17 cellular contexts compared by ENCODE assay signal in the genomic region with DNA sequence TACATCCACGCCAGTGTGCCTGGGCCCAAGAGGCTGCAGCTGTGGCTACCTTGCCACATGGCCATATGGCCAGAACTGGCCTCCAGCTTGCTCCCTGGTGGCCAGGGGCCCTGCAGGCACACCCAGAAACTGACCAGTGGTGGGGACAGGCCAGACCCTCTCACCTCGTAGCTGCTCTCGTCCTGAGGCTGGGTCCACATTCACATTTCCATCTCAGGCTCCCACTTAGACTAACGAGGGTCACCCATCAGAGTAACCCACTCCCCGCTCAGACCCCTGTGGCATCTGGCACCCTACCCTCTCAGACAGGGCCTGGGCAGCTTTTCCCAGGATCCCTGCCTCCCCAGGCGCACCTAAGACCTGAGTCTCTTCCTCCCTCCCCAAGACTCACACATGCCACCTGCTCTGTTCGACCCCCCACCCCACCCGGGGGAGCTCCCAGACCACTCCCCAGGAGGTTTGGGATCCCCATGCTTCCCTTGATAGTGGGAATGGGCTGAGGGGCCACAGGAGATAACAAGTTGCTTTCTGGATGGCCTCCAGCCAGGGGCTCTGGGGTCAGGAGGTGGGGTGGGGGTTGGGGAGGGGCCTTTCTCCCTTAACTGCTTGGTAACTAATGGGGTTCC. TPM values are rescaled to one million over a fixed set of nuclear protein-coding genes. Genes with fewer than 3 reads are reported as not detected.
DNase-seq lines count a peak whose midpoint lies in the region; FAIRE-seq and TF ChIP-seq lines count a peak whose summit lies in the region.
"Had no signal": no experiment of that assay in that cellular context is flagged by ENCODE, and none has a peak within 500 bp of the region (broad histone marks: within the 10 kb centered on the region; RNA-seq: fewer than 3 reads in every experiment).

No MANE protein-coding gene starts in this region.

- no peak overlapping the region for H3K56ac ChIP-seq in H1 (replicated peaks; ENCODE audit: insufficient read length, low read depth, low read length)

- no peaks in the 10 kb centered on the region for H3K79me2 ChIP-seq in H1 (ENCODE audit: control insufficient read depth in 1 of 2, insufficient read depth in 2 of 2, low read length in 2 of 2)

- 90% methylated on average over 8 of the region's 8 CpGs; no CpG with 5 or more reads in 1 of the 2 experiments for WGBS in H1 (ENCODE audit: extremely low coverage in 1 of 2, insufficient coverage in 1 of 2, insufficient read length in 1 of 2, insufficient replicate concordance in 2 of 2, low coverage in 1 of 2, low lambda C conversion rate in 2 of 2, missing lambda C conversion rate in 1 of 2), 2 experiments
- 87 to 90% (median 89%) methylated on average over 8 of the region's 8 CpGs for WGBS in ovary, 3 donors

- H3K36me3 ChIP-seq in H1 (ENCODE audit: control insufficient read depth in 2 of 4, insufficient read depth in 4 of 4, low read length in 3 of 4), result no peaks in the 10 kb centered on the region
- H3K36me3 ChIP-seq in ovary, result no peaks in the 10 kb centered on the region
- H3K36me3 ChIP-seq: BLaER1 had no signal

- peak overlapping the region; percentile 66 for H2BK15ac ChIP-seq in H1 (ENCODE audit: low read length)

- no peak overlapping the region for H4K5ac ChIP-seq in H1 (ENCODE audit: insufficient read length, low read depth, low read length)

- intact Hi-C loops in ovary (cut with DNase I), result no loop called here

- no peak overlapping the region for H4K8ac ChIP-seq in H1 (ENCODE audit: extremely low read depth, insufficient read depth, low read length)

- H3K79me1 ChIP-seq in H1 (ENCODE audit: low read depth, low read length), result no peaks in the 10 kb centered on the region

- TF ChIP-seq EP300 in H1 (IDR thresholded peaks at IDR 0.05; ENCODE audit: borderline replicate concordance in 1 of 2, low read depth in 2 of 2, low read length in 2 of 2), result no peak
- no peak for TF ChIP-seq EP300 in ovary (IDR thresholded peaks at IDR 0.05)

- H2BK120ac ChIP-seq in H1 (replicated peaks; ENCODE audit: low read depth, low read length), result no peak overlapping the region

- H3K4me1 ChIP-seq in H1 (replicated peaks in 1 of 4; ENCODE audit: control insufficient read depth in 3 of 4, insufficient read depth in 4 of 4, low read length in 3 of 4), result peaks cover 0 to 6% (median 6%) of the 10 kb centered on the region in 4 experiments; a peak in 5 of 7 replicates
- H3K4me1 ChIP-seq in ovary (ENCODE audit: insufficient read depth), result no peaks in the 10 kb centered on the region

- no peak for FAIRE-seq in H1 (lab: Jason Lieb, UNC)
- FAIRE-seq: GM18507, islet of Langerhans had no signal

- no peak overlapping the region for H2BK5ac ChIP-seq in H1 (ENCODE audit: low read depth, low read length)

- H3K4me2 ChIP-seq in H1 (ENCODE audit: insufficient read depth in 1 of 2, low read depth in 2 of 2, low read length in 2 of 2), result no peak overlapping the region
- H3K4me2 ChIP-seq: BLaER1, PC-9 had no signal

- H3K23ac ChIP-seq in H1 (ENCODE audit: insufficient read length), result no peak overlapping the region

- TF ChIP-seq POLR2A in H1 (IDR thresholded peaks at IDR 0.05; ENCODE audit: control extremely low read depth in 1 of 2, low read depth in 2 of 2, low read length in 2 of 2), result no peak
- TF ChIP-seq POLR2A in ovary (IDR thresholded peaks at IDR 0.05), result no peak

- no peak overlapping the region for H2AFZ ChIP-seq in H1 (ENCODE audit: low read length)
- H2AFZ ChIP-seq: PC-9 had no signal

- peak overlapping the region; percentile 75; the same call in 1 of the 2 replicates for H2AK5ac ChIP-seq in H1 (ENCODE audit: low read depth, low read length)

- no peak overlapping the region for H3K9ac ChIP-seq in H1 (replicated peaks in 1 of 4; ENCODE audit: extremely low read depth in 1 of 4, low read depth in 3 of 4, low read length in 3 of 4)
- H3K9ac ChIP-seq: BLaER1 had no signal

- 0 out of 4 replicates have a peak, but pooled peaks of 1 of the 3 experiments have one; percentile 3 for TF ChIP-seq CTCF in H1 (IDR thresholded peaks at IDR 0.05; ENCODE audit: control extremely low read depth in 1 of 3, insufficient read depth in 1 of 3, low read depth in 1 of 3, low read length in 3 of 3)
- no peak for TF ChIP-seq CTCF in ovary (IDR thresholded peaks at IDR 0.05)

- peak overlapping the region; percentile 40; the same call in 1 of the 2 replicates for H2BK20ac ChIP-seq in H1 (ENCODE audit: low read length)

- POLR2A ChIA-PET in H1 (lab: Charles Lee; ENCODE audit: partially characterized antibody), result no interaction called here

- H3K18ac ChIP-seq in H1 (ENCODE audit: extremely low read depth, low read length), result peak overlapping the region; percentile 51; the same call in 1 of the 2 replicates

- H3K23me2 ChIP-seq in H1 (ENCODE audit: low read depth, low read length), result no peaks in the 10 kb centered on the region

- CTCF ChIA-PET in H1 (lab: Charles Lee; ENCODE audit: partially characterized antibody), result interaction anchor here (3.2 to 29.9 kb wide), 2 partner anchors 21 to 94 kb away, joined by 13 to 723 read pairs; no protein-coding TSS in a partner anchor

- H3K27ac ChIP-seq in H1 (ENCODE audit: low read depth, low read length), result no peak overlapping the region
- H3K27ac ChIP-seq in ovary, result no peak overlapping the region
- H3K27ac ChIP-seq: BLaER1, body of pancreas, PC-9 had no signal

- H3K14ac ChIP-seq in H1 (ENCODE audit: insufficient read length), result no peak overlapping the region

- H4K91ac ChIP-seq in H1 (replicated peaks; ENCODE audit: insufficient read length, low read length), result no peak overlapping the region

- H3K4me3 ChIP-seq in H1 (ENCODE audit: extremely low read depth in 1 of 4, insufficient read depth in 2 of 4, low read depth in 3 of 4, low read length in 4 of 4) (no peak overlapping the region), ovary (no peak overlapping the region)
- H3K4me3 ChIP-seq: BLaER1, body of pancreas, PC-9 had no signal

- 0 out of 2 replicates have a peak overlapping the region, but pooled peaks have one; percentile 3 for H2BK12ac ChIP-seq in H1 (ENCODE audit: low read depth, low read length)

- no peak for TF ChIP-seq RAD21 in H1 (IDR thresholded peaks at IDR 0.05 in 1 of 2, conservative IDR thresholded peaks at IDR 0.05 in 1 of 2; ENCODE audit: low read depth in 2 of 2, low read length in 2 of 2)

- H3K9me3 ChIP-seq in H1 (ENCODE audit: insufficient read depth in 2 of 2, low read depth in 1 of 2, low read length in 1 of 2) (no peaks in the 10 kb centered on the region), ovary (no peaks in the 10 kb centered on the region)
- H3K9me3 ChIP-seq: BLaER1, body of pancreas had no signal

- DNase-seq in Daoy (ENCODE audit: low read depth), result peak; percentile 4
- peak; percentile 11 for DNase-seq in H4 (ENCODE audit: low spot score)
- peak in 1 of 2 experiments; percentile 58 for DNase-seq in H1 (ENCODE audit: low read depth in 1 of 2, low spot score in 2 of 2)
- peak in 3 of 5 donors; percentile 18 to 34 (median 23) for DNase-seq in ovary
- DNase-seq in NCI-H1436 treated with DMSO at 0.1 percent for 48 hours (lab: John Stamatoyannopoulos, UW), result no peak
- DNase-seq in epidermal melanocyte (ENCODE audit: insufficient read length, low spot score), result no peak
- DNase-seq in NCI-H226, result no peak
- DNase-seq: activated CD4-positive, alpha-beta T cell treated with anti-CD3 and anti-CD28 coated beads for 1 hour; activated effector memory CD4-positive, alpha-beta T cell treated with anti-CD3 and anti-CD28 coated beads, Interleukin-2, amount 50 U/mL, for 16 hours; effector CD4-positive, alpha-beta T cell; foreskin melanocyte; NCI-H1105; PC-9 had no signal

- H3K27me3 ChIP-seq in H1 (replicated peaks in 1 of 4; ENCODE audit: control insufficient read depth in 3 of 4, extremely low read depth in 1 of 4, insufficient read depth in 3 of 4, low read length in 3 of 4) (no peaks in the 10 kb centered on the region; a peak in 1 of 7 replicates), ovary (no peaks in the 10 kb centered on the region)
- H3K27me3 ChIP-seq: body of pancreas had no signal

- H3K4ac ChIP-seq in H1 (replicated peaks; ENCODE audit: insufficient read length, low read depth, low read length), result no peak overlapping the region

- no peaks in the 10 kb centered on the region for H4K20me1 ChIP-seq in H1 (replicated peaks in 1 of 2; ENCODE audit: control insufficient read depth in 1 of 2, insufficient read depth in 2 of 2, low read length in 2 of 2)
- H4K20me1 ChIP-seq: BLaER1 had no signal

TF ChIP-seq in H1, 55 proteins besides CTCF, POLR2A, EP300 and RAD21 (continues in another document):
- TF ChIP-seq CBX5 (IDR thresholded peaks at IDR 0.05; ENCODE audit: low read depth, low read length), result no peak

RNA-seq across cellular contexts. Expression of a gene that starts 21.3 kb away (rescaled TPM):
- 306 and 832 TPM in 2 replicates for total RNA-seq in Daoy (2014; rRNA removed; shearing (Covaris generic))
- not detected in 2 replicates for total RNA-seq in H4 (2014; rRNA removed; shearing (Covaris generic))
- 1,303 and 1,497 TPM in 2 replicates for total RNA-seq in H1 (2021; fragmentation: NEBNext Ultra II Directional; extraction: Animal tissue kit (Norgen Biotek cat#: 25700))
- polyA plus RNA-seq in H1 (2011; rRNA removed) (under 0.01 and 145 TPM in 2 replicates), ovary (not detected)
- polyA plus RNA-seq in H1 (2011; cell fraction: cytosol; rRNA removed), result under 0.01 TPM
- under 0.01 TPM for polyA plus RNA-seq in H1 (2011; cell fraction: nucleus; rRNA removed)
- 20.3 to 94.3 TPM in 2 of 4 replicates, not detected in the others for polyA plus RNA-seq in H1 (2012, experiment 1 of 2)
- not detected for polyA plus RNA-seq in H1 (2012, experiment 2 of 2)
- not detected for polyA plus RNA-seq in H1 (2013, experiment 1 of 2)
- not detected for polyA plus RNA-seq in H1 (2013, experiment 2 of 2)
- polyA minus RNA-seq in H1 (2011; rRNA and poly(A)+ RNA removed), result 10,411 and 22,262 TPM in 2 replicates
- polyA minus RNA-seq in H1 (2011; cell fraction: cytosol; rRNA and poly(A)+ RNA removed), result 59,319 TPM
- 43,973 TPM for polyA minus RNA-seq in H1 (2011; cell fraction: nucleus; rRNA and poly(A)+ RNA removed)
- total RNA-seq in ovary, result 1,000 to 10,000 TPM in 5 of 7 donors, under 1 TPM in 2; under 0.01 to 7,521 (median 3,807) TPM

RNA-seq across cellular contexts. Expression of a gene that starts 52.3 kb away (rescaled TPM):
- 306 and 832 TPM in 2 replicates for total RNA-seq in Daoy (2014; rRNA removed; shearing (Covaris generic))
- total RNA-seq in H4 (2014; rRNA removed; shearing (Covaris generic)), result not detected in 2 replicates
- total RNA-seq in H1 (2021; fragmentation: NEBNext Ultra II Directional; extraction: Animal tissue kit (Norgen Biotek cat#: 25700)), result 1,303 and 1,497 TPM in 2 replicates
- polyA plus RNA-seq in H1 (2011; rRNA removed), result under 0.01 and 145 TPM in 2 replicates
- under 0.01 TPM for polyA plus RNA-seq in H1 (2011; cell fraction: cytosol; rRNA removed)
- polyA plus RNA-seq in H1 (2011; cell fraction: nucleus; rRNA removed), result under 0.01 TPM
- 20.3 to 94.3 TPM in 2 of 4 replicates, not detected in the others for polyA plus RNA-seq in H1 (2012, experiment 1 of 2)
- not detected for polyA plus RNA-seq in H1 (2012, experiment 2 of 2)
- not detected for polyA plus RNA-seq in H1 (2013, experiment 1 of 2)
- not detected for polyA plus RNA-seq in H1 (2013, experiment 2 of 2)
- 10,411 and 22,262 TPM in 2 replicates for polyA minus RNA-seq in H1 (2011; rRNA and poly(A)+ RNA removed)
- polyA minus RNA-seq in H1 (2011; cell fraction: cytosol; rRNA and poly(A)+ RNA removed), result 63,669 TPM
- 43,973 TPM for polyA minus RNA-seq in H1 (2011; cell fraction: nucleus; rRNA and poly(A)+ RNA removed)
- 1,000 to 10,000 TPM in 5 of 7 donors, under 1 TPM in 2; under 0.01 to 7,521 (median 3,807) TPM for total RNA-seq in ovary
- polyA plus RNA-seq in ovary, result not detected

Comparison
In these comparisons a context has a peak if more than half of its experiments do, and no peak if none do; other contexts are left out.
1. DNase-seq: peak in Daoy (single experiment), H4 (single experiment) and ovary (3 of 5); none in NCI-H1436 treated with DMSO at 0.1 percent for 48 hours (single experiment), epidermal melanocyte (single experiment) and NCI-H226 (single experiment).